1 cellular context compared by ENCODE assay signal in genomic region chr20:46192376-46192944, GRCh38.
TF ChIP-seq lines count a peak whose summit lies in the region.

No MANE protein-coding gene starts in this region.

TF ChIP-seq in WTC11, 78 proteins besides CTCF, POLR2A, EP300 and RAD21 (continued from another document):
- TF ChIP-seq MAX (CRISPR knock-in tag; IDR thresholded peaks at IDR 0.05): no peak
